Comparison of ENCODE assay signal across 15 cellular contexts in genomic region chr5:143147918-143148317, GRCh38.
DNase-seq lines count a peak whose midpoint lies in the region; ATAC-seq and TF ChIP-seq lines count a peak whose summit lies in the region.
"Had no signal": no experiment of that assay in that cellular context is flagged by ENCODE, and none has a peak within 500 bp of the region (broad histone marks: within the 10 kb centered on the region; RNA-seq: fewer than 3 reads in every experiment).

No MANE protein-coding gene starts in this region.

- WGBS in psoas muscle, 3 donors = 53 to 62% (median 55%) methylated on average over 6 of the region's 6 CpGs

- intact Hi-C loops in psoas muscle (cut with DNase I) = no loop called here

- H3K9me3 ChIP-seq in psoas muscle = no peaks in the 10 kb centered on the region

- peaks cover 42% of the 10 kb centered on the region for H3K4me1 ChIP-seq in psoas muscle

- H3K36me3 ChIP-seq in psoas muscle (ENCODE audit: insufficient read depth in 1 of 2, low read depth in 1 of 2) = peaks cover 0 to 21% of the 10 kb centered on the region in 2 donors

- H3K27me3 ChIP-seq in psoas muscle (ENCODE audit: insufficient read depth in 3 of 3, low read length in 2 of 3) = no peaks in the 10 kb centered on the region

- no peak for TF ChIP-seq CTCF in fibroblast of the aortic adventitia (IDR thresholded peaks at IDR 0.05; ENCODE audit: insufficient read depth, low read length)
- TF ChIP-seq CTCF in psoas muscle (IDR thresholded peaks at IDR 0.05) = no peak

- peak; percentile 16 for DNase-seq in AG08396 (ENCODE audit: low spot score)
- peak; percentile 65 to 73 for DNase-seq in NOMO-1 (lab: John Stamatoyannopoulos, UW; ENCODE audit: unreplicated experiment in 2 of 2)
- DNase-seq in fibroblast of the aortic adventitia (ENCODE audit: low read depth) = peak; percentile 73
- DNase-seq in psoas muscle = no peak
- DNase-seq: activated gamma-delta T cell treated with Interleukin-2 at 50 U/mL for 16 hours; endodermal cell; naive thymus-derived CD8-positive, alpha-beta T cell; PC-3 had no signal

- peak overlapping the region; percentile 34 for H3K27ac ChIP-seq in psoas muscle
- H3K27ac ChIP-seq: VCaP had no signal

- H3K4me3 ChIP-seq in fibroblast of the aortic adventitia (ENCODE audit: low read depth, low read length) (no peak overlapping the region), psoas muscle (no peak overlapping the region)
- H3K4me3 ChIP-seq: skin epidermis had no signal

- peak in 3 of 4 donors; percentile 47 to 67 (median 55) for ATAC-seq in psoas muscle
- no peak for ATAC-seq in HG03342 (IDR thresholded peaks at IDR 0.05; ENCODE audit: unreplicated experiment)
- no peak for ATAC-seq in HG03354 (IDR thresholded peaks at IDR 0.05; ENCODE audit: poor library complexity, severe bottlenecking, unreplicated experiment)
- no peak for ATAC-seq in HG02623 (IDR thresholded peaks at IDR 0.05; ENCODE audit: unreplicated experiment)
- ATAC-seq in HG02588 (IDR thresholded peaks at IDR 0.05; ENCODE audit: unreplicated experiment) = no peak
- ATAC-seq: HCT116; naive thymus-derived CD8-positive, alpha-beta T cell; PC-3 had no signal

Comparison
In these comparisons a context has a peak if more than half of its experiments do, and no peak if none do; other contexts are left out.
1. DNase-seq: peak in AG08396 (single experiment), NOMO-1 (2 of 2) and fibroblast of the aortic adventitia (single experiment); none in psoas muscle (0 of 2).
2. ATAC-seq: peak in psoas muscle (3 of 4); none in HG03342 (single experiment), HG03354 (single experiment), HG02623 (single experiment) and HG02588 (single experiment).